Comparison of ENCODE assay signal across 8 cellular contexts in genomic region chr12:105409881-105410471, GRCh38.
DNase-seq lines count a peak whose midpoint lies in the region; ATAC-seq and TF ChIP-seq lines count a peak whose summit lies in the region.

No MANE protein-coding gene starts in this region.

- H3K4me3 ChIP-seq in CD8-positive, alpha-beta T cell (ENCODE audit: low read depth, low read length): no peak overlapping the region

- H3K36me3 ChIP-seq in CD8-positive, alpha-beta T cell (ENCODE audit: insufficient read depth, low read length): no peaks in the 10 kb centered on the region

- no peak overlapping the region for H3K27ac Mint-ChIP-seq in CD8-positive, alpha-beta T cell

- no peak overlapping the region for H3K27ac ChIP-seq in CD8-positive, alpha-beta T cell (ENCODE audit: low read depth, low read length)

- no peaks in the 10 kb centered on the region for H3K27me3 ChIP-seq in CD8-positive, alpha-beta T cell (ENCODE audit: insufficient read depth, low read length)

- intact Hi-C loops in CD8-positive, alpha-beta T cell (cut with DNase I, micrococcal nuclease): no loop called here

- DNase-seq in CD8-positive, alpha-beta T cell: peak in 1 of 7 experiments; percentile 53
- DNase-seq in NCI-H1092 (lab: John Stamatoyannopoulos, UW) (peak; percentile 94), UCSD-AML1 (lab: John Stamatoyannopoulos, UW; ENCODE audit: unreplicated experiment) (peak; percentile 53), iris pigment epithelial cell (ENCODE audit: low read depth) (peak; percentile 31), GM20000 (ENCODE audit: low spot score) (no peak), NCI-H1048 (lab: John Stamatoyannopoulos, UW) (no peak)
- DNase-seq in stimulated activated CD4-positive, alpha-beta T cell treated with anti-CD3 and anti-CD28 coated beads, Interleukin-15, amount 100 ng/mL, for 24 hours: no peak

- ATAC-seq in CD8-positive, alpha-beta T cell: no peak
- no peak for ATAC-seq in GM21723 (IDR thresholded peaks at IDR 0.05; ENCODE audit: unreplicated experiment)

- CTCF ChIA-PET in CD8-positive, alpha-beta T cell (lab: Charles Lee): interaction anchor here (0.6 to 1.5 kb wide), 2 partner anchors 26 to 118 kb away, joined by 3 to 4 read pairs; no protein-coding TSS in a partner anchor

- no peaks in the 10 kb centered on the region for H3K36me3 Mint-ChIP-seq in CD8-positive, alpha-beta T cell

- H3K4me1 Mint-ChIP-seq in CD8-positive, alpha-beta T cell (ENCODE audit: low read depth): peaks cover 15% of the 10 kb centered on the region

- H3K27me3 Mint-ChIP-seq in CD8-positive, alpha-beta T cell (ENCODE audit: low read depth): no peaks in the 10 kb centered on the region

- POLR2A ChIA-PET in CD8-positive, alpha-beta T cell (lab: Charles Lee): no interaction called here

- TF ChIP-seq CTCF in CD8-positive, alpha-beta T cell (IDR thresholded peaks at IDR 0.05): no peak
- no peak for TF ChIP-seq CTCF in GM20000 (IDR thresholded peaks at IDR 0.05; ENCODE audit: extremely low read depth, missing control alignments)

- H3K9me3 ChIP-seq in CD8-positive, alpha-beta T cell (ENCODE audit: low read length): no peaks in the 10 kb centered on the region

- no peaks in the 10 kb centered on the region for H3K9me3 Mint-ChIP-seq in CD8-positive, alpha-beta T cell

- H3K4me1 ChIP-seq in CD8-positive, alpha-beta T cell (ENCODE audit: insufficient read depth, low read length): peaks cover 10% of the 10 kb centered on the region

- peak overlapping the region; percentile 65 for H3K4me3 Mint-ChIP-seq in CD8-positive, alpha-beta T cell

Comparison
In these comparisons a context has a peak if more than half of its experiments do, and no peak if none do; other contexts are left out.
1. DNase-seq: peak in NCI-H1092 (single experiment), UCSD-AML1 (single experiment) and iris pigment epithelial cell (single experiment); none in stimulated activated CD4-positive, alpha-beta T cell treated with anti-CD3 and anti-CD28 coated beads, Interleukin-15, amount 100 ng/mL, for 24 hours (single experiment), GM20000 (single experiment) and NCI-H1048 (single experiment).